Comparison of ENCODE assay signal across 11 cellular contexts in genomic region chr2:142878061-142878741, GRCh38.
DNase-seq lines count a peak whose midpoint lies in the region; ATAC-seq and TF ChIP-seq lines count a peak whose summit lies in the region.
"Had no signal": no experiment of that assay in that cellular context is flagged by ENCODE, and none has a peak within 500 bp of the region (broad histone marks: within the 10 kb centered on the region; RNA-seq: fewer than 3 reads in every experiment).

No MANE protein-coding gene starts in this region.

- peak overlapping the region; percentile 91 for H3K27ac Mint-ChIP-seq in stimulated activated naive B cell treated with anti-CD40 and anti-IgM and Interleukin-4, amounts not matched to agents 10 μg/mL and 1 μg/mL and 100 μg/mL, for 72 hours

- no peak for DNase-seq in stimulated activated naive B cell treated with anti-CD40 and anti-IgM and Interleukin-4, amounts not matched to agents 10 μg/mL and 1 μg/mL and 100 μg/mL, for 72 hours
- DNase-seq in DMS153 treated with DMSO at 0.1 percent for 48 hours (lab: John Stamatoyannopoulos, UW; ENCODE audit: unreplicated experiment) (no peak), GM20000 (ENCODE audit: low spot score) (no peak), NCI-H2107 (lab: John Stamatoyannopoulos, UW) (no peak)
- DNase-seq: cortex of kidney, EL, GOT3, NCI-H82 had no signal

- peak overlapping the region; percentile 77 to 80 for H3K4me3 Mint-ChIP-seq in stimulated activated naive B cell treated with anti-CD40 and anti-IgM and Interleukin-4, amounts not matched to agents 10 μg/mL and 1 μg/mL and 100 μg/mL, for 72 hours

- peaks cover 40 to 66% of the 10 kb centered on the region in 2 donors for H3K4me1 Mint-ChIP-seq in stimulated activated naive B cell treated with anti-CD40 and anti-IgM and Interleukin-4, amounts not matched to agents 10 μg/mL and 1 μg/mL and 100 μg/mL, for 72 hours

- TF ChIP-seq CTCF in WI38 (IDR thresholded peaks at IDR 0.05; ENCODE audit: low read depth, low read length) (no peak), GM20000 (IDR thresholded peaks at IDR 0.05; ENCODE audit: extremely low read depth, missing control alignments) (no peak)

- peak overlapping the region; percentile 51 for H3K4me3 ChIP-seq in WI38 (ENCODE audit: low read depth, low read length)

- peaks cover 2 to 7% of the 10 kb centered on the region in 2 donors for H3K9me3 Mint-ChIP-seq in stimulated activated naive B cell treated with anti-CD40 and anti-IgM and Interleukin-4, amounts not matched to agents 10 μg/mL and 1 μg/mL and 100 μg/mL, for 72 hours

- peak; percentile 28 for ATAC-seq in GM19324 (IDR thresholded peaks at IDR 0.05; ENCODE audit: low FRiP score, unreplicated experiment)
- peak; percentile 36 for ATAC-seq in HG02943 (IDR thresholded peaks at IDR 0.05; ENCODE audit: low read depth, unreplicated experiment)
- peak; percentile 28 to 61 for ATAC-seq in stimulated activated naive B cell treated with anti-CD40 and anti-IgM and Interleukin-4, amounts not matched to agents 10 μg/mL and 1 μg/mL and 100 μg/mL, for 72 hours (replicated peaks)

- peaks cover 22 to 36% of the 10 kb centered on the region in 2 donors for H3K36me3 Mint-ChIP-seq in stimulated activated naive B cell treated with anti-CD40 and anti-IgM and Interleukin-4, amounts not matched to agents 10 μg/mL and 1 μg/mL and 100 μg/mL, for 72 hours

- H3K27me3 Mint-ChIP-seq in stimulated activated naive B cell treated with anti-CD40 and anti-IgM and Interleukin-4, amounts not matched to agents 10 μg/mL and 1 μg/mL and 100 μg/mL, for 72 hours, result no peaks in the 10 kb centered on the region
